9 cellular contexts compared by ENCODE assay signal in genomic region chr10:34758447-34758996, GRCh38. TPM values are rescaled to one million over a fixed set of nuclear protein-coding genes. Genes with fewer than 3 reads are reported as not detected.
DNase-seq lines count a peak whose midpoint lies in the region; ATAC-seq and TF ChIP-seq lines count a peak whose summit lies in the region.
"Had no signal": no experiment of that assay in that cellular context is flagged by ENCODE, and none has a peak within 500 bp of the region (broad histone marks: within the 10 kb centered on the region; RNA-seq: fewer than 3 reads in every experiment).

No MANE protein-coding gene starts in this region.

- intact Hi-C loops in ovary (cut with DNase I): no loop called here

- H3K4me3 ChIP-seq in ovary: no peak overlapping the region
- H3K4me3 ChIP-seq: Peyer's patch had no signal

- no peaks in the 10 kb centered on the region for H3K27me3 ChIP-seq in ovary
- H3K27me3 ChIP-seq: Peyer's patch had no signal

- TF ChIP-seq CTCF in ovary (IDR thresholded peaks at IDR 0.05): no peak

- H3K27ac ChIP-seq in ovary: no peak overlapping the region

- TF ChIP-seq EP300 in ovary (IDR thresholded peaks at IDR 0.05): no peak

- peaks cover 12% of the 10 kb centered on the region for H3K4me1 ChIP-seq in ovary (ENCODE audit: insufficient read depth)

- no peaks in the 10 kb centered on the region for H3K36me3 ChIP-seq in ovary
- H3K36me3 ChIP-seq: Peyer's patch had no signal

- TF ChIP-seq POLR2A in ovary (IDR thresholded peaks at IDR 0.05): no peak

- H3K9me3 ChIP-seq in ovary: no peaks in the 10 kb centered on the region
- H3K9me3 ChIP-seq: Peyer's patch had no signal

- DNase-seq in SKM-1 (lab: John Stamatoyannopoulos, UW; ENCODE audit: unreplicated experiment) (peak; percentile 13), kidney tubule cell (ENCODE audit: low spot score) (peak; percentile 99), C1 segment of cervical spinal cord (lab: John Stamatoyannopoulos, UW) (no peak), NCI-H82 treated with DMSO at 0.1 percent for 48 hours (lab: John Stamatoyannopoulos, UW; ENCODE audit: unreplicated experiment) (no peak), ovary (no peak)

- ATAC-seq in GM18520 (IDR thresholded peaks at IDR 0.05; ENCODE audit: unreplicated experiment): peak; percentile 46
- peak; percentile 49 for ATAC-seq in HG03066 (IDR thresholded peaks at IDR 0.05; ENCODE audit: low read depth, unreplicated experiment)
- ATAC-seq in GM21576 (IDR thresholded peaks at IDR 0.05; ENCODE audit: unreplicated experiment): no peak

- 79 to 84% (median 80%) methylated on average over 3 of the region's 3 CpGs for WGBS in ovary, 3 donors

RNA-seq across cellular contexts. Expression of gene PARD3, which starts 56.6 kb away (rescaled TPM):
- total RNA-seq in ovary: 10 to 100 TPM; 43.1 to 92.3 (median 67.1) TPM
- polyA plus RNA-seq in ovary: 10 to 100 TPM; 31.8 to 76.1 TPM

Comparison
In these comparisons a context has a peak if more than half of its experiments do, and no peak if none do; other contexts are left out.
1. DNase-seq: peak in SKM-1 (single experiment) and kidney tubule cell (single experiment); none in C1 segment of cervical spinal cord (0 of 14), NCI-H82 treated with DMSO at 0.1 percent for 48 hours (single experiment) and ovary (0 of 5).